Comparison of ENCODE assay signal across 8 cellular contexts in the genomic region with DNA sequence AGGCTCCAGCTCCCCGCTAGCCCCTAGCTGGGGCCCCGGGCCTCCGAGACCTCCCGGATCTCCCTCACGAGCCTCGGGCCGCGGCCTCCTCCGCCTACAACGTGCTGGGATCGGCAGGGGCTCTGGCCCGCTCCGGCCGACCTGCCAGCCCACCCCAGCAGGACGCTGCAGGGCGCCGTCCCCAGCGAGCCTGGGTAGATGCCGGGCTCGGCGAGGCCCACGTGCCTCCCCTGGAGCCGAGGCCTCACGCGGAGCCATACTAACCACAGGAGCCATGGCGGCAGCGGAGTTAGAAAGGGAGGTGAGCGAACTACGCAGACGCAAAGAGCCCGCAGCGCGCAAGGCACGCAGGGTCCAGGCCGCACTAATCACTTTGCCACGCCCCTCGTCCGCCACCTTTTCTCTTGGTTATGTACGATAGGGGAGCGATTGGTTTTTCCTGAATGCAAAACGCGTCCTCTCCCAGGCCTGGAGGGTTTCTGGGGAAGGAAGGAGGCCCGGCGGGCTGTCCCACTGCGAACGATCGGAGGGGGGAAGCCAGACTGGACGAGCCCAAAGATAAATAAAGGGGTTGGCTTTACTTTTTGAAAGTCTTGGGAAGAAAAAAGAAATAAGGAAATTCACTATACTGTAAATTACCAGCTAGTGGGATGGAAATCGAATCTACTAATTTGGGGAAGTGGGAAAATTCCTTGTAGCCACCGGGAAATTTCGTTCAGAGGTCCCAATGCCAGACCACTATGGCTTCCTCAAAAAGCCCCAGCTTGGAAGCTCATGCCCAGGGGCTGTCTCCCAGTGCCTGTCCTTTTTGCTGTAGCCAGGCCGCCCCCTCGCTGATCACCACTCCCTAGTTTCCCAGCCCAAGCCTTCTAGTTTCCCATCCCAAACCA. TPM values are rescaled to one million over a fixed set of nuclear protein-coding genes. Genes with fewer than 3 reads are reported as not detected.
DNase-seq lines count a peak whose midpoint lies in the region; ATAC-seq, FAIRE-seq and TF ChIP-seq lines count a peak whose summit lies in the region.

Gene RPL22, minus strand, starts transcription at position 298 of the 890 bp plus-strand sequence. Its CDS starts 22 bp downstream, at position 276.

- H3K27ac Mint-ChIP-seq in chondrocyte (ENCODE audit: unreplicated experiment): peak within 1 kb of the TSS; percentile 98

- H3K4me1 ChIP-seq in keratinocyte (ENCODE audit: control insufficient read depth, extremely low read depth, insufficient read depth, low read length): peaks cover 19% of the 10 kb centered on the region

- peak within 1 kb of the TSS; percentile 93 to 99 (median 98) for H3K4me3 ChIP-seq in keratinocyte (ENCODE audit: control insufficient read depth in 2 of 3, extremely low read depth in 1 of 3, insufficient read depth in 2 of 3, low read depth in 1 of 3, low read length in 3 of 3)

- peak; percentile 73 for FAIRE-seq in keratinocyte (lab: Jason Lieb, UNC)

- ATAC-seq in HG03439 (IDR thresholded peaks at IDR 0.05; ENCODE audit: unreplicated experiment): peak; percentile 95

- H3K4me1 Mint-ChIP-seq in chondrocyte (ENCODE audit: low read depth): peaks cover 36% of the 10 kb centered on the region

- H4K20me1 ChIP-seq in keratinocyte (ENCODE audit: control insufficient read depth, extremely low read depth, insufficient read depth, low read length): peaks cover 7% of the 10 kb centered on the region

- H2AFZ ChIP-seq in keratinocyte (ENCODE audit: control insufficient read depth, low read length): peak within 1 kb of the TSS; percentile 80

- TF ChIP-seq POLR2A in GM19193 (IDR thresholded peaks at IDR 0.05; ENCODE audit: extremely low read depth, insufficient read depth, insufficient read length): peak; percentile 93

- H3K36me3 ChIP-seq in keratinocyte (ENCODE audit: control insufficient read depth in 2 of 2, extremely low read depth in 1 of 2, insufficient read depth in 2 of 2, low read length in 2 of 2): peaks cover 14 to 16% of the 10 kb centered on the region in 2 experiments

- TF ChIP-seq CTCF in chondrocyte (IDR thresholded peaks at IDR 0.05): no peak
- TF ChIP-seq CTCF in keratinocyte (optimal IDR thresholded peaks at IDR 0.05 in 1 of 3, IDR thresholded peaks at IDR 0.05 in 1 of 3, conservative IDR thresholded peaks at IDR 0.05 in 1 of 3; ENCODE audit: extremely low read depth in 1 of 3, insufficient read depth in 2 of 3, low read length in 3 of 3): no peak

- peak within 1 kb of the TSS; percentile 99 for H3K9ac ChIP-seq in keratinocyte (ENCODE audit: control insufficient read depth, extremely low read depth, insufficient read depth, low read length)

- H3K27ac ChIP-seq in keratinocyte (ENCODE audit: control insufficient read depth, insufficient read depth, low read length): peak within 1 kb of the TSS; percentile 93

- H3K4me2 ChIP-seq in keratinocyte (ENCODE audit: control insufficient read depth, extremely low read depth, insufficient read depth, low read depth, low read length): peak within 1 kb of the TSS; percentile 97

- peaks cover 3% of the 10 kb centered on the region for H3K9me1 ChIP-seq in keratinocyte (ENCODE audit: control insufficient read depth, extremely low read depth, insufficient read depth, low read length)

- peaks cover 46% of the 10 kb centered on the region for H3K79me2 ChIP-seq in keratinocyte (ENCODE audit: control insufficient read depth, insufficient read depth, low read length)

- H3K4me3 Mint-ChIP-seq in chondrocyte (ENCODE audit: unreplicated experiment): peak within 1 kb of the TSS; percentile 93

- no peaks in the 10 kb centered on the region for H3K27me3 ChIP-seq in keratinocyte (ENCODE audit: control insufficient read depth, extremely low read depth, insufficient read depth, low read length)

- no peaks in the 10 kb centered on the region for H3K9me3 Mint-ChIP-seq in chondrocyte (ENCODE audit: low read depth)

- H3K27me3 Mint-ChIP-seq in chondrocyte (ENCODE audit: low read depth): no peaks in the 10 kb centered on the region

- H3K36me3 Mint-ChIP-seq in chondrocyte (ENCODE audit: low read depth): peaks cover 9% of the 10 kb centered on the region

- dilution Hi-C loops in keratinocyte (cut with MboI; ENCODE audit: extremely low pct_ligation_motif_present, low sequenced_read_pairs): no loop called here

- DNase-seq in AML-193 (lab: John Stamatoyannopoulos, UW) (peak; percentile 98 to 99), NCI-H510A treated with DMSO at 0.1 percent for 48 hours (lab: John Stamatoyannopoulos, UW) (peak; percentile 100), chondrocyte (ENCODE audit: low spot score) (peak; percentile 99), keratinocyte (ENCODE audit: low read depth, low spot score) (peak; percentile 87)
- peak; percentile 95 to 97 for DNase-seq in activated CD4-positive, alpha-beta T cell treated with anti-CD3 and anti-CD28 coated beads for 24 hours (ENCODE audit: low read depth in 2 of 2)
- peak; percentile 89 to 92 for DNase-seq in stimulated activated CD4-positive, alpha-beta T cell treated with anti-CD3 and anti-CD28 coated beads, Interleukin-15, amount 100 ng/mL, for 1 hour (ENCODE audit: low read depth in 1 of 2, low spot score in 1 of 2)

- no peaks in the 10 kb centered on the region for H3K9me3 ChIP-seq in keratinocyte (ENCODE audit: control insufficient read depth, low read depth, low read length)

RNA-seq across cellular contexts. Expression of gene RPL22, which starts in this region (rescaled TPM):
- 208 to 243 TPM (median 220 TPM) in 3 replicates for total RNA-seq in chondrocyte
- polyA plus RNA-seq in keratinocyte: 209 to 421 TPM (median 239 TPM) in 3 replicates
- 511 TPM for polyA plus RNA-seq in keratinocyte (2011; ENCODE audit: low read depth)
- polyA plus RNA-seq in keratinocyte (2011; cell fraction: cytosol; rRNA removed): 250 and 473 TPM in 2 replicates
- 68.6 and 124 TPM in 2 replicates for polyA plus RNA-seq in keratinocyte (2011; cell fraction: nucleus; rRNA removed)
- polyA plus RNA-seq in keratinocyte (2012; ENCODE audit: low replicate concordance): 715 and 1,079 TPM in 2 replicates
- polyA minus RNA-seq in keratinocyte: 8.1 to 53.0 TPM (median 29.8 TPM) in 3 replicates
- polyA minus RNA-seq in keratinocyte (2011; cell fraction: cytosol; rRNA and poly(A)+ RNA removed): 54.1 TPM
- 12.8 and 21.7 TPM in 2 replicates for polyA minus RNA-seq in keratinocyte (2011; cell fraction: nucleus; rRNA and poly(A)+ RNA removed)

Comparison
In these comparisons a context has a peak if more than half of its experiments do, and no peak if none do; other contexts are left out.
1. Peak in every context shown above with its lines: DNase-seq, ATAC-seq, H3K4me3 ChIP-seq and H3K27ac ChIP-seq.